18 cellular contexts compared by ENCODE assay signal in the genomic region with DNA sequence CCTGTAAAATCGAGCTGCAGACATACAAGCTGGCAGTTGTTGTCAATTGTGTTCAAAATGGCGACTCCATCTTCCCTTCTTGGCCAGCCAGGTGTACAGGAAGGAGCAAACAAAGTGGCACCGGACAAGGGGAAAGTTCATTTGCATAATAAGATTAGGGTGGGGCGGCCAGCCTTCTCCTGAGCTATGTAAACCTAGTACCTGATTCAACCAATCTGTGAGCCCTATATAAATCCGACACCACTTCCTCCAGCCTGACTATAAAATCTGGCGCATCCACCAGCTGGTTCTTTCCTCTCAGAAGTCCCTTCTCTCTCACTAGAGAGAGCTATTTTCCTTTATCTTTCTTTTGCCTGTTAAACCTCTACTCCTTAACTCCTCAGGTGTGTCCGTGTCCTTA. TPM values are rescaled to one million over a fixed set of nuclear protein-coding genes. Genes with fewer than 3 reads are reported as not detected.
DNase-seq lines count a peak whose midpoint lies in the region; ATAC-seq and TF ChIP-seq lines count a peak whose summit lies in the region.
"Had no signal": no experiment of that assay in that cellular context is flagged by ENCODE, and none has a peak within 500 bp of the region (broad histone marks: within the 10 kb centered on the region; RNA-seq: fewer than 3 reads in every experiment).

No MANE protein-coding gene starts in this region.

- H3K4me3 Mint-ChIP-seq in activated CD8-positive, alpha-beta memory T cell treated with anti-CD3 and anti-CD28 coated beads, Interleukin-2, amount 10 ng/mL, durations not matched to agents 7 days and 5 days: no peak overlapping the region
- H3K4me3 Mint-ChIP-seq: neural crest cell had no signal

- no peak overlapping the region for H3K27ac Mint-ChIP-seq in activated CD8-positive, alpha-beta memory T cell treated with anti-CD3 and anti-CD28 coated beads, Interleukin-2, amount 10 ng/mL, durations not matched to agents 7 days and 5 days

- peaks cover 11% of the 10 kb centered on the region for H3K4me1 Mint-ChIP-seq in activated CD8-positive, alpha-beta memory T cell treated with anti-CD3 and anti-CD28 coated beads, Interleukin-2, amount 10 ng/mL, durations not matched to agents 7 days and 5 days

- POLR2A ChIA-PET in PC-9 (lab: Charles Lee; ENCODE audit: unreplicated experiment): interaction anchor here (0.6 kb wide), 1 partner anchor 433 kb away, joined by 8 read pairs; no protein-coding TSS in a partner anchor

- no peaks in the 10 kb centered on the region for H3K79me2 ChIP-seq in PC-9 (ENCODE audit: low read depth)

- CTCF ChIA-PET in PC-9 (lab: Charles Lee): no interaction called here
- CTCF ChIA-PET in activated CD8-positive, alpha-beta memory T cell treated with anti-CD3 and anti-CD28 coated beads, Interleukin-2, amount 10 ng/mL, durations not matched to agents 7 days and 5 days (lab: Charles Lee): interaction anchor here (1.1 kb wide), 1 partner anchor 23 kb away, joined by 3 read pairs; no protein-coding TSS in a partner anchor

- H3K36me3 Mint-ChIP-seq in activated CD8-positive, alpha-beta memory T cell treated with anti-CD3 and anti-CD28 coated beads, Interleukin-2, amount 10 ng/mL, durations not matched to agents 7 days and 5 days: no peaks in the 10 kb centered on the region

- H3F3A ChIP-seq in PC-9 (ENCODE audit: insufficient read depth, low read depth): no peaks in the 10 kb centered on the region; the same call in 1 of the 2 replicates

- H3K27ac ChIP-seq in PC-9: no peak overlapping the region
- no peak overlapping the region for H3K27ac ChIP-seq in ascending aorta
- H3K27ac ChIP-seq: A549, cardiac muscle cell, thoracic aorta had no signal

- no peaks in the 10 kb centered on the region; the same call in 1 of the 2 replicates for H3K9me3 ChIP-seq in PC-9 (ENCODE audit: insufficient read depth, low read depth)
- H3K9me3 ChIP-seq in mucosa of descending colon: no peaks in the 10 kb centered on the region
- H3K9me3 ChIP-seq in ascending aorta: no peaks in the 10 kb centered on the region
- H3K9me3 ChIP-seq: A549, thoracic aorta had no signal

- H3K36me3 ChIP-seq in PC-9 (ENCODE audit: low read depth) (no peaks in the 10 kb centered on the region), mucosa of descending colon (ENCODE audit: low read depth) (no peaks in the 10 kb centered on the region), ascending aorta (no peaks in the 10 kb centered on the region)
- H3K36me3 ChIP-seq: cardiac muscle cell, thoracic aorta had no signal

- TF ChIP-seq CTCF in PC-9 (conservative IDR thresholded peaks at IDR 0.05) (no peak), mucosa of descending colon (IDR thresholded peaks at IDR 0.05) (no peak), ascending aorta (IDR thresholded peaks at IDR 0.05) (no peak)

- no peak overlapping the region for H3K4me2 ChIP-seq in PC-9
- H3K4me2 ChIP-seq: A549 had no signal

- H3K4me3 ChIP-seq in PC-9 (no peak overlapping the region), mucosa of descending colon (no peak overlapping the region), ascending aorta (no peak overlapping the region)
- H3K4me3 ChIP-seq: A549, cardiac muscle cell, thoracic aorta had no signal

- no peaks in the 10 kb centered on the region for H3K9me3 Mint-ChIP-seq in activated CD8-positive, alpha-beta memory T cell treated with anti-CD3 and anti-CD28 coated beads, Interleukin-2, amount 10 ng/mL, durations not matched to agents 7 days and 5 days (ENCODE audit: low read depth)
- H3K9me3 Mint-ChIP-seq: neural crest cell had no signal

- H2AFZ ChIP-seq in PC-9: peak overlapping the region; percentile 47; the same call in 1 of the 2 replicates

- H3K27me3 ChIP-seq in PC-9 (ENCODE audit: insufficient read depth, low read depth) (no peaks in the 10 kb centered on the region), ascending aorta (no peaks in the 10 kb centered on the region)
- H3K27me3 ChIP-seq: cardiac muscle cell had no signal

- BruUV-seq in PC-9 (replicated peaks; lab: Mats Ljungman, UMichigan): no TSS peak

- no peaks in the 10 kb centered on the region for H3K9me2 ChIP-seq in PC-9 (ENCODE audit: insufficient read depth)

- ATAC-seq in mucosa of descending colon: peak; percentile 95
- no peak for ATAC-seq in activated CD8-positive, alpha-beta memory T cell treated with anti-CD3 and anti-CD28 coated beads, Interleukin-2, amount 10 ng/mL, durations not matched to agents 7 days and 5 days
- ATAC-seq in GM18867 (IDR thresholded peaks at IDR 0.05; ENCODE audit: unreplicated experiment): no peak
- ATAC-seq: sciatic nerve had no signal

- peaks cover 6% of the 10 kb centered on the region for H3K27me3 Mint-ChIP-seq in activated CD8-positive, alpha-beta memory T cell treated with anti-CD3 and anti-CD28 coated beads, Interleukin-2, amount 10 ng/mL, durations not matched to agents 7 days and 5 days

- peak; percentile 22 for DNase-seq in NCI-H1092 treated with DMSO at 0.1 percent for 48 hours (lab: John Stamatoyannopoulos, UW)
- no peak for DNase-seq in NCI-H1092 (lab: John Stamatoyannopoulos, UW)
- DNase-seq in NCI-H1048 (lab: John Stamatoyannopoulos, UW): peak; percentile 22
- no peak for DNase-seq in PC-9
- peak in 1 of 3 donors; percentile 13 for DNase-seq in mucosa of descending colon
- DNase-seq in activated CD8-positive, alpha-beta memory T cell treated with anti-CD3 and anti-CD28 coated beads, Interleukin-2, amount 10 ng/mL, durations not matched to agents 7 days and 5 days: no peak
- DNase-seq in ascending aorta (ENCODE audit: low spot score in 2 of 2): no peak
- DNase-seq: activated CD4-positive, alpha-beta T cell treated with anti-CD3 and anti-CD28 coated beads for 48 hours; activated T-cell treated with anti-CD3 and anti-CD28 coated beads, Interleukin-2, amount 50 U/mL, for 48 hours; NK-92 treated with Interleukin-12 subunit alpha and Interleukin-12 subunit beta, amount 100 ng/mL, for 24 hours; SHP77; T-helper 9 cell had no signal

- intact Hi-C loops in PC-9 (cut with micrococcal nuclease; ENCODE audit: unreplicated experiment) (no loop called here), mucosa of descending colon (cut with DNase I, micrococcal nuclease) (no loop called here), ascending aorta (cut with DNase I) (no loop called here)

- H3K4me1 ChIP-seq in PC-9 (replicated peaks; ENCODE audit: insufficient read depth) (peaks cover 9% of the 10 kb centered on the region), mucosa of descending colon (ENCODE audit: low read depth) (no peaks in the 10 kb centered on the region), ascending aorta (no peaks in the 10 kb centered on the region)
- H3K4me1 ChIP-seq: A549 had no signal

- H4K20me1 ChIP-seq in PC-9 (ENCODE audit: insufficient read depth): no peaks in the 10 kb centered on the region

RNA-seq across cellular contexts. Expression of a gene that starts 8.1 kb away (rescaled TPM):
- 70.5 and 84.4 TPM in 2 replicates for total RNA-seq in PC-9 (2021)
- total RNA-seq in mucosa of descending colon: 10 to 100 TPM; 43.0 to 68.6 (median 51.3) TPM
- total RNA-seq in activated CD8-positive, alpha-beta memory T cell treated with anti-CD3 and anti-CD28 coated beads, Interleukin-2, amount 10 ng/mL, durations not matched to agents 7 days and 5 days: 100 to 1,000 TPM in 1 of 2 experiments, 10 to 100 TPM in 1; 92.2 to 112 TPM
- total RNA-seq in ascending aorta: 9.8 TPM

Comparison
In these comparisons a context has a peak if more than half of its experiments do, and no peak if none do; other contexts are left out.
1. DNase-seq: peak in NCI-H1092 treated with DMSO at 0.1 percent for 48 hours (single experiment) and NCI-H1048 (single experiment); none in NCI-H1092 (single experiment), PC-9 (0 of 2), activated CD8-positive, alpha-beta memory T cell treated with anti-CD3 and anti-CD28 coated beads, Interleukin-2, amount 10 ng/mL, durations not matched to agents 7 days and 5 days (single experiment) and ascending aorta (0 of 2).